8 cellular contexts compared by ENCODE assay signal in the genomic region with DNA sequence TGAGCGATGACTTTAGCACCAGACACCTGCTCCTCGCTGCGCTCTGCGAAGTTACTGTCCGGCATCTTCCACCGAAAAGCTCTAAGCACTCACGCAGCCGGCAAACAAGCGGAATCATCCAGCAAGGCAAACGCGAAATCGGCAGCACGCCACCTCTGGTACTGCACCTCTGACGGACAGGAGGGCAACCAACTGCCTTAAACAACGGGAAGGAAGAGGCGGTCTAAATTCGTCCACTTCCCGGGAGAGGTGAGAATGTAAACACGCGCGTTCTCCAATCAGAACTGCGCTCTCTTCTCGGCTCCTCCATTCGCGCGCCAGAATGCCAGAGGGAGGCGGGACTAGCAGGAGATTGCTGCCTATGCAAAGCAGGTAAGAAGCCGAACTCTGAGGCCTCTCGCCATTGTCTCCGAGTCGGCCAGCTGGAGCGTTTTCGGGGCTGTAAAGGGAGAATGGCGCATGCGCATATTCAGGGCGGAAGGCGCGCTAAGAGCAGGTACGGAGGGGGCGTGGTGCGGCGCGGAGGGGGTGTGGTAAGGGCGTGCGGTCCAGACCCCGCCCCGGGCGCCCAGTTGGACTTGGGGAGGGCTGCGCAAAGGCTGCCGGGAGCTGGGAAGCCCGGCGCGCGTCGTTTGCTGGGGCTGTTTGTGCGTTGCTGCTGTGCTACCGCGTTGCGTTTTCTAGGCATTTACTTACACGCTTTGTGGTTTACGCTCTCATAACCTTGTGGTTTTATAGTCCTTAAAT. TPM values are rescaled to one million over a fixed set of nuclear protein-coding genes. Genes with fewer than 3 reads are reported as not detected.
A peak's percentile ranks its signal among the peaks of the same experiment; 100 is the strongest.
DNase-seq lines count a peak whose midpoint lies in the region; ATAC-seq and TF ChIP-seq lines count a peak whose summit lies in the region.

A gene with protein sequence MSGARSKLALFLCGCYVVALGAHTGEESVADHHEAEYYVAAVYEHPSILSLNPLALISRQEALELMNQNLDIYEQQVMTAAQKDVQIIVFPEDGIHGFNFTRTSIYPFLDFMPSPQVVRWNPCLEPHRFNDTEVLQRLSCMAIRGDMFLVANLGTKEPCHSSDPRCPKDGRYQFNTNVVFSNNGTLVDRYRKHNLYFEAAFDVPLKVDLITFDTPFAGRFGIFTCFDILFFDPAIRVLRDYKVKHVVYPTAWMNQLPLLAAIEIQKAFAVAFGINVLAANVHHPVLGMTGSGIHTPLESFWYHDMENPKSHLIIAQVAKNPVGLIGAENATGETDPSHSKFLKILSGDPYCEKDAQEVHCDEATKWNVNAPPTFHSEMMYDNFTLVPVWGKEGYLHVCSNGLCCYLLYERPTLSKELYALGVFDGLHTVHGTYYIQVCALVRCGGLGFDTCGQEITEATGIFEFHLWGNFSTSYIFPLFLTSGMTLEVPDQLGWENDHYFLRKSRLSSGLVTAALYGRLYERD (plus strand): TSS at position 347 of the 747 bp plus-strand sequence. CDS start 33,695 bp downstream, outside the sequence.
A gene (minus strand): TSS at position 171 of the 747 bp plus-strand sequence. CDS start 106 bp downstream, at position 65.

- TF ChIP-seq CTCF in C4-2B (conservative IDR thresholded peaks at IDR 0.05) = no peak; the same call in 1 of the 2 replicates
- TF ChIP-seq CTCF in epithelial cell of esophagus (IDR thresholded peaks at IDR 0.05; ENCODE audit: insufficient read depth, low read depth, low read length, missing control alignments) = peak; percentile 37

- peak within 1 kb of the TSS; percentile 77 for H3K27ac ChIP-seq in C4-2B

- H3K36me3 ChIP-seq in mucosa of stomach (ENCODE audit: control insufficient read depth, insufficient read depth, low read length) = no peaks in the 10 kb centered on the region

- H3K9ac ChIP-seq in mucosa of stomach (ENCODE audit: low read length) = peak within 1 kb of the TSS; percentile 85

- H3K4me3 ChIP-seq in epithelial cell of esophagus (ENCODE audit: low read length) = peak within 1 kb of the TSS; percentile 99
- peak within 1 kb of the TSS; percentile 82 for H3K4me3 ChIP-seq in mucosa of stomach (ENCODE audit: low read length)

- H3K9me3 ChIP-seq in mucosa of stomach (ENCODE audit: control insufficient read depth, low read length) = no peaks in the 10 kb centered on the region

- H3K4me1 ChIP-seq in mucosa of stomach (ENCODE audit: control insufficient read depth, insufficient read depth, low read length) = peaks cover 31% of the 10 kb centered on the region

- H3K27me3 ChIP-seq in mucosa of stomach (ENCODE audit: control insufficient read depth, insufficient read depth, low read length) = no peaks in the 10 kb centered on the region

- peak; percentile 87 for ATAC-seq in GM19468 (IDR thresholded peaks at IDR 0.05; ENCODE audit: extremely low read depth, unreplicated experiment)

- DNase-seq in HT-29 (ENCODE audit: low spot score) (peak; percentile 95), epithelial cell of esophagus (ENCODE audit: low read depth) (peak; percentile 99), NCI-H524 treated with DMSO at 0.1 percent for 48 hours (lab: John Stamatoyannopoulos, UW) (no peak)
- peak; percentile 96 to 97 for DNase-seq in activated CD8-positive, alpha-beta memory T cell treated with anti-CD3 and anti-CD28 coated beads for 4 hours (ENCODE audit: low read depth in 2 of 2)
- peak; percentile 98 for DNase-seq in stimulated activated CD8-positive, alpha-beta memory T cell treated with anti-CD3 and anti-CD28 coated beads, Interleukin-7, amount 100 ng/mL, for 24 hours (ENCODE audit: low read depth)

RNA-seq across cellular contexts. Expression of the first gene that starts in this region (rescaled TPM):
- 12.3 and 17.4 TPM in 2 replicates for total RNA-seq in HT-29 (2014; rRNA removed; shearing (Covaris generic))

RNA-seq across cellular contexts. Expression of the second gene that starts in this region (rescaled TPM):
- total RNA-seq in HT-29 (2014; rRNA removed; shearing (Covaris generic)) = 22.4 and 23.6 TPM in 2 replicates
